Comparison of ENCODE assay signal across 8 cellular contexts in the genomic region with DNA sequence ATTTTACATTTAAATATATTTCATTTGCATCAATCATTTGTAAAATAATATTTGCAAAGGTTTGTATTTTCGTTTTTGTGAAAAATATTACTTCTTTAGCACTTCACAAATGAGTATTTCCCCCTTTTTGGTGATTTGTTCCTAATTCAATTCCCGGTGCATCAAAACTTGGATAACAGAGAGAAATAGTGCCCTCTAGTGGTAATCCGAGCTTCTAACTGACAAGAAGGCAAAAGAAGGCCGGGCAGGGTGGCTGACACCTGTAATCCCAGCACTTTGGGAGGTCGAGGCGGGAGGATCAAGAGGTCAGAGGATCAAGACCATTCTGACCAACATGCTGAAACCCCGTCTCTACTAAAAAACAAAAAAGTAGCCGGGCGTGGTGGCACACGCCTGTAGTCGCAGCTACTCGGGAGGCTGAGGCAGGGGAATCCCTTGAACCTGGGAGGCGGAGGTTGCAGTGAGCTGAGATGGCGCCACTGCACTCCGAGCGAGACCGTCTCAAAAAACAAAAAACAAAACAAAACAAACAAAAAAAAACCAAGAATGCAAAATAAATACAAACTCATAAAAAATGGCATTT.
DNase-seq lines count a peak whose midpoint lies in the region; ATAC-seq and TF ChIP-seq lines count a peak whose summit lies in the region.

No MANE protein-coding gene starts in this region.

- DNase-seq in AG20443 (ENCODE audit: low spot score), result peak; percentile 52
- DNase-seq in HT-29 (ENCODE audit: low spot score), result peak; percentile 57
- DNase-seq in NOMO-1 treated with dmso at 0.1 percent for 144 hours (lab: John Stamatoyannopoulos, UW; ENCODE audit: unreplicated experiment), result peak; percentile 2
- no peak for DNase-seq in dorsolateral prefrontal cortex
- DNase-seq in non-pigmented ciliary epithelial cell (ENCODE audit: low read depth), result peak; percentile 9
- DNase-seq in sigmoid colon, result no peak
- DNase-seq in NCI-H774 (lab: John Stamatoyannopoulos, UW), result no peak

- no peaks in the 10 kb centered on the region for H3K27me3 ChIP-seq in dorsolateral prefrontal cortex
- no peaks in the 10 kb centered on the region for H3K27me3 ChIP-seq in sigmoid colon

- no peaks in the 10 kb centered on the region for H3K36me3 ChIP-seq in sigmoid colon

- intact Hi-C loops in dorsolateral prefrontal cortex (cut with DNase I) (no loop called here), sigmoid colon (cut with DNase I) (no loop called here)

- H3K27ac ChIP-seq in dorsolateral prefrontal cortex, result no peak overlapping the region
- H3K27ac ChIP-seq in sigmoid colon, result no peak overlapping the region

- TF ChIP-seq EP300 in sigmoid colon (IDR thresholded peaks at IDR 0.05), result no peak

- no peaks in the 10 kb centered on the region for H3K9me3 ChIP-seq in sigmoid colon

- peak; percentile 57 for ATAC-seq in GM18502 (IDR thresholded peaks at IDR 0.05; ENCODE audit: poor library complexity, unreplicated experiment)

- no peak for TF ChIP-seq POLR2A in sigmoid colon (IDR thresholded peaks at IDR 0.05)

- 55 to 64% methylated on average over 17 of the region's 17 CpGs for WGBS in sigmoid colon, 2 donors

- peak in 55 of 56 donors; percentile 28 to 71 (median 55) for TF ChIP-seq CTCF in dorsolateral prefrontal cortex (IDR thresholded peaks at IDR 0.05 in 54 of 56, conservative IDR thresholded peaks at IDR 0.05 in 2 of 56; ENCODE audit: low read depth in 1 of 56, partially characterized antibody in 56 of 56)
- TF ChIP-seq CTCF in sigmoid colon (IDR thresholded peaks at IDR 0.05), result peak in 1 of 4 experiments; percentile 59

- H3K4me1 ChIP-seq in sigmoid colon, result no peaks in the 10 kb centered on the region

- H3K4me3 ChIP-seq in dorsolateral prefrontal cortex, result no peak overlapping the region
- no peak overlapping the region for H3K4me3 ChIP-seq in sigmoid colon

Comparison
In these comparisons a context has a peak if more than half of its experiments do, and no peak if none do; other contexts are left out.
1. DNase-seq: peak in AG20443 (single experiment), HT-29 (single experiment), NOMO-1 treated with dmso at 0.1 percent for 144 hours (single experiment) and non-pigmented ciliary epithelial cell (single experiment); none in dorsolateral prefrontal cortex (0 of 10), sigmoid colon (single experiment) and NCI-H774 (single experiment).